Comparison of ENCODE assay signal across 3 cellular contexts in the genomic region with DNA sequence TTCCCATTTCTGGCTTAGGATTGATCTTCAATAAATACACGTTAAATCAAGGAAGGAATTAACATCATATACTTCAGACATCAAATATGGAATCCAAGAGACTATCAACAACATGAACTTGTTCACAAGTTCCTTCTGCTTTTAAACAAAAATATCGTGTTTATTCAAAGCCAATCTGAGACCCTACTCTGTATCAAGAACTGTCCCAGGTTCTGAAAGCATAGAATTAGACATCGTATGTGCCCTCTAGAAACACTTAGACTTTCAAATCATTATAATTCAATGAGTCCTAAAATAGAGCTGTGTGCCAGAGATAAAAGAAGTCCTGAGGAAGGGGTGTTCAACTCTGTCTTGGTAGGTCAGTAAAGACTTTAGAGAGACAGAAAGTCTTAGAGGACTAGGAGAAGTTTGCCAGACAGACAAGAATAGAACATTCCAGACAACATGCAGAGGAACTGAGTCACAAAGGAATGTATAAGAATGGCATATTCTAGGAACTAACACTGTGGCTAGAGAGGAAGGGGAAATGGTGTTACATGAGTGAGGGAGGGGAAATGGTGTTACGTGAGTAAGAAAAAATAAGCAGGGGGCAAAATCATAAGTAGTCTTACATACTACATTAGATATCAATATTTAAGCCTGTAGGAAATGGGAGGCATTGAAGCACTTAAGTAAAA.
TF ChIP-seq lines count a peak whose summit lies in the region.

No MANE protein-coding gene starts in this region.

TF ChIP-seq in Ishikawa, 13 proteins besides CTCF, POLR2A, EP300 and RAD21 (continued from another document):
- TF ChIP-seq, protein P1, sequence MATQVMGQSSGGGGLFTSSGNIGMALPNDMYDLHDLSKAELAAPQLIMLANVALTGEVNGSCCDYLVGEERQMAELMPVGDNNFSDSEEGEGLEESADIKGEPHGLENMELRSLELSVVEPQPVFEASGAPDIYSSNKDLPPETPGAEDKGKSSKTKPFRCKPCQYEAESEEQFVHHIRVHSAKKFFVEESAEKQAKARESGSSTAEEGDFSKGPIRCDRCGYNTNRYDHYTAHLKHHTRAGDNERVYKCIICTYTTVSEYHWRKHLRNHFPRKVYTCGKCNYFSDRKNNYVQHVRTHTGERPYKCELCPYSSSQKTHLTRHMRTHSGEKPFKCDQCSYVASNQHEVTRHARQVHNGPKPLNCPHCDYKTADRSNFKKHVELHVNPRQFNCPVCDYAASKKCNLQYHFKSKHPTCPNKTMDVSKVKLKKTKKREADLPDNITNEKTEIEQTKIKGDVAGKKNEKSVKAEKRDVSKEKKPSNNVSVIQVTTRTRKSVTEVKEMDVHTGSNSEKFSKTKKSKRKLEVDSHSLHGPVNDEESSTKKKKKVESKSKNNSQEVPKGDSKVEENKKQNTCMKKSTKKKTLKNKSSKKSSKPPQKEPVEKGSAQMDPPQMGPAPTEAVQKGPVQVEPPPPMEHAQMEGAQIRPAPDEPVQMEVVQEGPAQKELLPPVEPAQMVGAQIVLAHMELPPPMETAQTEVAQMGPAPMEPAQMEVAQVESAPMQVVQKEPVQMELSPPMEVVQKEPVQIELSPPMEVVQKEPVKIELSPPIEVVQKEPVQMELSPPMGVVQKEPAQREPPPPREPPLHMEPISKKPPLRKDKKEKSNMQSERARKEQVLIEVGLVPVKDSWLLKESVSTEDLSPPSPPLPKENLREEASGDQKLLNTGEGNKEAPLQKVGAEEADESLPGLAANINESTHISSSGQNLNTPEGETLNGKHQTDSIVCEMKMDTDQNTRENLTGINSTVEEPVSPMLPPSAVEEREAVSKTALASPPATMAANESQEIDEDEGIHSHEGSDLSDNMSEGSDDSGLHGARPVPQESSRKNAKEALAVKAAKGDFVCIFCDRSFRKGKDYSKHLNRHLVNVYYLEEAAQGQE (IDR thresholded peaks at IDR 0.05; ENCODE audit: low read depth) = peak; percentile 80
- no peak for TF ChIP-seq TAF1 (IDR thresholded peaks at IDR 0.05; ENCODE audit: low read depth)

TF ChIP-seq in endothelial cell of umbilical vein, 7 proteins besides CTCF, POLR2A, EP300 and RAD21 (continued from another document):
- TF ChIP-seq, protein P2, sequence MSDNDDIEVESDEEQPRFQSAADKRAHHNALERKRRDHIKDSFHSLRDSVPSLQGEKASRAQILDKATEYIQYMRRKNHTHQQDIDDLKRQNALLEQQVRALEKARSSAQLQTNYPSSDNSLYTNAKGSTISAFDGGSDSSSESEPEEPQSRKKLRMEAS (IDR thresholded peaks at IDR 0.05; ENCODE audit: insufficient read depth, insufficient read length) = no peak
- TF ChIP-seq JUN (IDR thresholded peaks at IDR 0.05; ENCODE audit: borderline replicate concordance, insufficient read depth, insufficient read length, low read depth) = peak; percentile 78

TF ChIP-seq in WTC11, 78 proteins besides CTCF, POLR2A, EP300 and RAD21 (continued from another document):
- TF ChIP-seq ZNF281 (CRISPR knock-in tag; IDR thresholded peaks at IDR 0.05) (no peak), IRF2 (CRISPR knock-in tag; IDR thresholded peaks at IDR 0.05; ENCODE audit: borderline replicate concordance, low read depth) (no peak), FOXP1 (CRISPR knock-in tag; IDR thresholded peaks at IDR 0.05; ENCODE audit: borderline replicate concordance) (no peak), RORB (CRISPR knock-in tag; IDR thresholded peaks at IDR 0.05) (no peak)
